12 cellular contexts compared by ENCODE assay signal in the genomic region with DNA sequence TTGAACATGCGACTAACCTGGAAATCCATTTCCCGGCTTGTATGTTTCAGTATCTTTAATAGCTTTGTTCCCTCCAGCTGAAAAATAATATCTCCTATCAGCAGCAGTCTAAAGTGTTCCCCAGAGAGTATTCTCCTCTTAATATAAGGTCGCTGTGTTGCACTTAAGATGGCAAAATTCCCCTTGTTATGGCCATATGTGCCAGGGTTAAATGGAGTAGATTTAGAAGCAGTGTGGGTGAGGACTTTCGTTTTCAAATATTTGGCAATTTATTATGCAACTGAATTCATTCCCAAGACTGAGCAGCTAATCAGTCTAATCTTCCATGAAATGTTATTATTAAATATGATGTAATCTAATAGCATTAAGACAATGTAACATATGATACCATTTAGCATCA. TPM values are rescaled to one million over a fixed set of nuclear protein-coding genes. Genes with fewer than 3 reads are reported as not detected.
DNase-seq lines count a peak whose midpoint lies in the region; ATAC-seq lines count a peak whose summit lies in the region.
"Had no signal": no experiment of that assay in that cellular context is flagged by ENCODE, and none has a peak within 500 bp of the region (broad histone marks: within the 10 kb centered on the region; RNA-seq: fewer than 3 reads in every experiment).

No MANE protein-coding gene starts in this region.

- no peak overlapping the region for H3K4me3 ChIP-seq in naive thymus-derived CD4-positive, alpha-beta T cell (ENCODE audit: low read length)
- H3K4me3 ChIP-seq: adrenal gland had no signal

- peaks cover 3 to 14% of the 10 kb centered on the region in 2 donors for H3K4me1 ChIP-seq in naive thymus-derived CD4-positive, alpha-beta T cell (ENCODE audit: control insufficient read depth in 2 of 2, insufficient read depth in 2 of 2, low read length in 2 of 2)
- H3K4me1 ChIP-seq: adrenal gland had no signal

- POLR2A ChIA-PET in naive thymus-derived CD4-positive, alpha-beta T cell (lab: Charles Lee): interaction anchor here (0.9 to 2.8 kb wide), 9 partner anchors 9 to 210 kb away, joined by 3 to 12 read pairs (median 4); no protein-coding TSS in a partner anchor

- no peaks in the 10 kb centered on the region for H3K36me3 Mint-ChIP-seq in activated CD4-positive, alpha-beta T cell treated with anti-CD3 and anti-CD28 coated beads, Interleukin-2, amount 10 ng/mL, durations not matched to agents 24 days and 14 days (ENCODE audit: low read depth)
- peaks cover 0 to 2% (median 0%) of the 10 kb centered on the region in 5 donors for H3K36me3 Mint-ChIP-seq in naive thymus-derived CD4-positive, alpha-beta T cell

- peaks cover 60% of the 10 kb centered on the region for H3K4me1 Mint-ChIP-seq in activated CD4-positive, alpha-beta T cell treated with anti-CD3 and anti-CD28 coated beads, Interleukin-2, amount 10 ng/mL, durations not matched to agents 24 days and 14 days
- peaks cover 18 to 63% (median 40%) of the 10 kb centered on the region in 7 donors for H3K4me1 Mint-ChIP-seq in naive thymus-derived CD4-positive, alpha-beta T cell

- H3K27me3 ChIP-seq in naive thymus-derived CD4-positive, alpha-beta T cell (ENCODE audit: control insufficient read depth in 2 of 2, insufficient read depth in 2 of 2, low read length in 2 of 2): no peaks in the 10 kb centered on the region
- H3K27me3 ChIP-seq: adrenal gland had no signal

- intact Hi-C loops in activated CD4-positive, alpha-beta T cell treated with anti-CD3 and anti-CD28 coated beads, Interleukin-2, amount 10 ng/mL, durations not matched to agents 24 days and 14 days (cut with micrococcal nuclease): loop anchor here (1.0 to 2.0 kb wide), 3 partner anchors 8 to 249 kb away; no protein-coding TSS in a partner anchor
- intact Hi-C loops in naive thymus-derived CD4-positive, alpha-beta T cell (cut with micrococcal nuclease): loop anchor here (1.0 to 2.0 kb wide), 6 partner anchors 8 to 219 kb away; no protein-coding TSS in a partner anchor

- CTCF ChIA-PET in naive thymus-derived CD4-positive, alpha-beta T cell (lab: Charles Lee): interaction anchor here (0.9 to 8.9 kb wide), 7 partner anchors 9 to 320 kb away, joined by 3 to 77 read pairs (median 4); no protein-coding TSS in a partner anchor

- H3K27me3 Mint-ChIP-seq in activated CD4-positive, alpha-beta T cell treated with anti-CD3 and anti-CD28 coated beads, Interleukin-2, amount 10 ng/mL, durations not matched to agents 24 days and 14 days: no peaks in the 10 kb centered on the region
- H3K27me3 Mint-ChIP-seq in naive thymus-derived CD4-positive, alpha-beta T cell: no peaks in the 10 kb centered on the region

- peak overlapping the region; percentile 68 for H3K27ac ChIP-seq in naive thymus-derived CD4-positive, alpha-beta T cell (ENCODE audit: low read depth, low read length)
- H3K27ac ChIP-seq: adrenal gland had no signal

- H3K9me3 ChIP-seq in naive thymus-derived CD4-positive, alpha-beta T cell (ENCODE audit: control insufficient read depth in 2 of 3, low read length in 3 of 3): no peaks in the 10 kb centered on the region
- H3K9me3 ChIP-seq: adrenal gland had no signal

- no peaks in the 10 kb centered on the region for H3K36me3 ChIP-seq in naive thymus-derived CD4-positive, alpha-beta T cell (ENCODE audit: control insufficient read depth in 2 of 3, insufficient read depth in 3 of 3, low read length in 3 of 3)
- H3K36me3 ChIP-seq: adrenal gland had no signal

- H3K27ac Mint-ChIP-seq in activated CD4-positive, alpha-beta T cell treated with anti-CD3 and anti-CD28 coated beads, Interleukin-2, amount 10 ng/mL, durations not matched to agents 24 days and 14 days: no peak overlapping the region
- H3K27ac Mint-ChIP-seq in naive thymus-derived CD4-positive, alpha-beta T cell: peak overlapping the region; percentile 57 to 97 (median 87)

- H3K9me3 Mint-ChIP-seq in activated CD4-positive, alpha-beta T cell treated with anti-CD3 and anti-CD28 coated beads, Interleukin-2, amount 10 ng/mL, durations not matched to agents 24 days and 14 days: no peaks in the 10 kb centered on the region
- no peaks in the 10 kb centered on the region for H3K9me3 Mint-ChIP-seq in naive thymus-derived CD4-positive, alpha-beta T cell

- ATAC-seq in GM21825 (IDR thresholded peaks at IDR 0.05; ENCODE audit: unreplicated experiment): peak; percentile 19
- ATAC-seq in HG03565 (IDR thresholded peaks at IDR 0.05; ENCODE audit: unreplicated experiment): peak; percentile 20
- peak; percentile 33 for ATAC-seq in naive thymus-derived CD4-positive, alpha-beta T cell
- ATAC-seq: HCT116 had no signal

- DNase-seq in activated CD4-positive, alpha-beta T cell treated with anti-CD3 and anti-CD28 coated beads, Interleukin-2, amount 10 ng/mL, durations not matched to agents 24 days and 14 days: no peak
- DNase-seq in activated CD4-positive, alpha-beta T cell treated with anti-CD3 and anti-CD28 coated beads for 1 hour: no peak
- peak in 1 of 9 donors; percentile 25 for DNase-seq in naive thymus-derived CD4-positive, alpha-beta T cell
- DNase-seq in LoVo (ENCODE audit: low spot score) (no peak), COLO668 (lab: John Stamatoyannopoulos, UW; ENCODE audit: unreplicated experiment) (no peak), DMS153 (lab: John Stamatoyannopoulos, UW) (no peak)
- DNase-seq: ACHN, adrenal gland had no signal

- H3K4me3 Mint-ChIP-seq in activated CD4-positive, alpha-beta T cell treated with anti-CD3 and anti-CD28 coated beads, Interleukin-2, amount 10 ng/mL, durations not matched to agents 24 days and 14 days: peak overlapping the region; percentile 31
- H3K4me3 Mint-ChIP-seq in naive thymus-derived CD4-positive, alpha-beta T cell: peak overlapping the region in 7 of 10 donors; percentile 18 to 60 (median 47)

RNA-seq across cellular contexts. Expression of a gene that starts 54.9 kb away (rescaled TPM):
- total RNA-seq in activated CD4-positive, alpha-beta T cell treated with anti-CD3 and anti-CD28 coated beads, Interleukin-2, amount 10 ng/mL, durations not matched to agents 24 days and 14 days: not detected in 2 replicates
- total RNA-seq in naive thymus-derived CD4-positive, alpha-beta T cell: not detected
- polyA plus RNA-seq in naive thymus-derived CD4-positive, alpha-beta T cell: not detected
- total RNA-seq: adrenal gland, MCF 10A had no signal
- polyA plus RNA-seq: adrenal gland had no signal
